24 cellular contexts compared by ENCODE assay signal in the genomic region with DNA sequence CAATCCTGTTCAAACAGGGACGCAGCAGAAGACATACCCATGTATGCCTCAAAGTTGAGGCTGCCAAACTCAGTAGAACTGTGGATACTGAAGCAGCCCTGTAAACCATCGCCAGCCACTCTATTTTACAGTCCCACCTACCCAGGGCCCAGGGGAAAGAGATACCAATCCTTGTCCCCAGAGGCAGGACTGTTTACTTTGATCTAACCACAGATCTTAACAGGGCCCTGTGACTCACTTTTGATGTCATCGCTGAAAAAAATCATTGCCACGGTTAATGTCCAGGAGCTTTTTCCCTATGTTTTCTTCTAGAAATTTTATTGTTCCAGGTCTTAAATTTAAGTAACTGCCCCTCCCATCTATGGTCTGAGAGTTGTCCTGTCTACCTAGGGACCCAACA.
DNase-seq lines count a peak whose midpoint lies in the region; ATAC-seq, FAIRE-seq and TF ChIP-seq lines count a peak whose summit lies in the region.
"Had no signal": no experiment of that assay in that cellular context is flagged by ENCODE, and none has a peak within 500 bp of the region (broad histone marks: within the 10 kb centered on the region; RNA-seq: fewer than 3 reads in every experiment).

No MANE protein-coding gene starts in this region.

- TF ChIP-seq CTCF in heart right ventricle (IDR thresholded peaks at IDR 0.05): no peak

- intact Hi-C loops in heart right ventricle (cut with DNase I): no loop called here

- 87 to 88% methylated on average over 4 of the region's 4 CpGs for WGBS in heart right ventricle, 2 donors

- H3K4me3 ChIP-seq in heart right ventricle: no peak overlapping the region
- H3K4me3 ChIP-seq: GM23248, SK-N-MC had no signal

- FAIRE-seq in RCC 7860 (lab: Jason Lieb, UNC): no peak
- FAIRE-seq: D721Med, GM12891, HepG2 had no signal

- H3K4me1 ChIP-seq in heart right ventricle: no peaks in the 10 kb centered on the region

- H3K27ac ChIP-seq in heart right ventricle: no peak overlapping the region
- H3K27ac ChIP-seq: GM23248, SK-N-MC had no signal

- peak; percentile 15 for DNase-seq in Caki2 (ENCODE audit: low read depth)
- peak; percentile 3 for DNase-seq in HT-29 (ENCODE audit: low spot score)
- DNase-seq in SW480 (ENCODE audit: low spot score): peak; percentile 66
- DNase-seq in islet precursor cell: peak; percentile 84
- no peak for DNase-seq in heart right ventricle
- DNase-seq in RCC 7860 (ENCODE audit: low spot score): no peak
- no peak for DNase-seq in NCI-H226
- DNase-seq: DMS79, GM23248, HCEC 1CT, KBM-7, NCI-H1694, NCI-H2081, NCI-H2171 treated with DMSO at 0.1 percent for 48 hours, NCI-H446, NCI-H526, RPMI8226, SHP77, T-cell had no signal

- in situ Hi-C loops in Caki2 (cut with HindIII; ENCODE audit: low pct_unique_long_range_greater_than_20kb, low sequenced_read_pairs): no loop called here

- ATAC-seq in heart right ventricle (no peak), HG02981 (IDR thresholded peaks at IDR 0.05; ENCODE audit: unreplicated experiment) (no peak)
- ATAC-seq: HepG2, T-cell had no signal

- no peaks in the 10 kb centered on the region for H3K27me3 ChIP-seq in heart right ventricle

- H3K9me3 ChIP-seq in heart right ventricle: peaks cover 0 to 7% (median 0%) of the 10 kb centered on the region in 11 donors

- no peaks in the 10 kb centered on the region for H3K36me3 ChIP-seq in heart right ventricle

Comparison
In these comparisons a context has a peak if more than half of its experiments do, and no peak if none do; other contexts are left out.
1. DNase-seq: peak in Caki2 (single experiment), HT-29 (single experiment), SW480 (single experiment) and islet precursor cell (single experiment); none in heart right ventricle (0 of 2), RCC 7860 (single experiment) and NCI-H226 (single experiment).